ENCODE assay signal across 19 cellular contexts in the genomic region with DNA sequence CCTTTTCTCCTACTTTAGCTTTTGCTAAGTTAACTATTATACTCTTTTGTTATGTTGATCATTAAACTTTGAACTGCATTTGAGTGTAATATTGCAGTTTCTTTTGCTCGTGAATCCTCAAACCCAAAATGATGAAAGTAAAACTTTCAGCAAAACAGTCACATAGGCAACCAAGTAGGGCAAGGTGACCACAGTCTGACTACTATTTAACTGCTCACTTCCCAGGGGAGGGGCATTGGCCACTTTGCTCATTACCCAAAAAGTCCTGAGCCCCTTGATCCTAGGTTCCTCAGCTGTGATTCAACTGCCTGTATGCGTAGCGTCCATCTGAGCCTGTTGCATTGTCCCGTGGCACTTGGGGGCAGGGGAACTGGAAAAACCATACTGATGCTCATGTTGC.
"Had no signal": no experiment of that assay in that cellular context is flagged by ENCODE, and none has a peak within 500 bp of the region (broad histone marks: within the 10 kb centered on the region; RNA-seq: fewer than 3 reads in every experiment).

No MANE protein-coding gene starts in this region.

- ATAC-seq: activated CD4-positive, CD25-positive, alpha-beta regulatory T cell treated with anti-CD3 and anti-CD28 coated beads, Interleukin-2, amount 50 U/mL, for 24 hours; activated naive CD4-positive, alpha-beta T cell treated with anti-CD3 and anti-CD28 coated beads, Interleukin-2, amount 50 U/mL, for 72 hours; body of pancreas; gastrocnemius medialis; heart right ventricle; psoas muscle had no signal

- FAIRE-seq: kidney had no signal

- DNase-seq: activated effector memory CD4-positive, alpha-beta T cell treated with Interleukin-2 at 50 U/mL for 16 hours; activated T-cell treated with anti-CD3 and anti-CD28 coated beads, Interleukin-2, amount 50 U/mL, for 24 hours; amniotic stem cell; body of pancreas; central memory CD4-positive, alpha-beta T cell; cortex of kidney; effector CD8-positive, alpha-beta T cell; gastrocnemius medialis; heart right ventricle; kidney; left ventricle myocardium inferior; mesenchymal stem cell; psoas muscle; sigmoid colon; stimulated activated CD4-positive, alpha-beta T cell treated with anti-CD3 and anti-CD28 coated beads, Interleukin-12 subunit alpha, Interleukin-12 subunit beta, amount 100 ng/mL, for 4 hours; stimulated activated naive CD4-positive, alpha-beta T cell; trophoblast cell had no signal
